ENCODE assay signal across 19 cellular contexts in genomic region chr14:87411370-87411769, GRCh38.
"Had no signal": no experiment of that assay in that cellular context is flagged by ENCODE, and none has a peak within 500 bp of the region (broad histone marks: within the 10 kb centered on the region; RNA-seq: fewer than 3 reads in every experiment).

No MANE protein-coding gene starts in this region.

- H3K27me3 Mint-ChIP-seq: effector memory CD8-positive, alpha-beta T cell; naive thymus-derived CD4-positive, alpha-beta T cell had no signal

- H3K27me3 ChIP-seq: esophagus muscularis mucosa, gastrocnemius medialis, heart right ventricle had no signal

- H3K4me3 ChIP-seq: esophagus muscularis mucosa, gastrocnemius medialis, heart right ventricle, left ventricle myocardium inferior, lower lobe of right lung, psoas muscle, skin epidermis had no signal

- H3K4me1 ChIP-seq: esophagus muscularis mucosa, gastrocnemius medialis, heart right ventricle, left ventricle myocardium inferior, lower lobe of right lung, parathyroid adenoma, psoas muscle had no signal

- H3K4me1 Mint-ChIP-seq: immature natural killer cell; naive thymus-derived CD4-positive, alpha-beta T cell; nephron progenitor cell had no signal

- H3K36me3 ChIP-seq: esophagus muscularis mucosa, gastrocnemius medialis, heart right ventricle, left ventricle myocardium inferior, lower lobe of right lung had no signal

- H3K36me3 Mint-ChIP-seq: naive thymus-derived CD4-positive, alpha-beta T cell had no signal

- H3K9ac ChIP-seq: parathyroid adenoma had no signal

- H3K27ac ChIP-seq: epithelial cell of prostate, esophagus muscularis mucosa, gastrocnemius medialis, heart right ventricle, left ventricle myocardium inferior, lower lobe of right lung, parathyroid adenoma, psoas muscle, skin epidermis had no signal

- H3K4me3 Mint-ChIP-seq: effector memory CD8-positive, alpha-beta T cell; immature natural killer cell; naive thymus-derived CD4-positive, alpha-beta T cell; nephron progenitor cell had no signal

- ATAC-seq: effector memory CD8-positive, alpha-beta T cell; gastrocnemius medialis; heart right ventricle; left cardiac atrium; lower lobe of right lung; naive thymus-derived CD4-positive, alpha-beta T cell; psoas muscle; sciatic nerve had no signal

- H2AFZ ChIP-seq: parathyroid adenoma had no signal

- DNase-seq: effector memory CD8-positive, alpha-beta T cell; gastrocnemius medialis; heart right ventricle; immature natural killer cell; kidney; left cardiac atrium; left ventricle myocardium inferior; lower lobe of right lung; naive thymus-derived CD4-positive, alpha-beta T cell; nephron progenitor cell; psoas muscle; stimulated activated CD4-positive, alpha-beta T cell treated with anti-CD3 and anti-CD28 coated beads, Interleukin-12 subunit alpha, Interleukin-12 subunit beta, amount 100 ng/mL, for 4 hours; stimulated activated naive CD4-positive, alpha-beta T cell treated with Interleukin-2 at 50 U/mL for 16 hours; trophoblast cell had no signal

- H3K27ac Mint-ChIP-seq: effector memory CD8-positive, alpha-beta T cell; immature natural killer cell; naive thymus-derived CD4-positive, alpha-beta T cell; nephron progenitor cell had no signal

- H3K9me3 ChIP-seq: esophagus muscularis mucosa, gastrocnemius medialis, lower lobe of right lung, psoas muscle had no signal
